Comparison of ENCODE assay signal across 2 cellular contexts in genomic region chr4:5857199-5857598, GRCh38.
TF ChIP-seq lines count a peak whose summit lies in the region.

No MANE protein-coding gene starts in this region.

TF ChIP-seq in HepG2, 621 proteins besides CTCF, POLR2A, EP300 and RAD21:
- TF ChIP-seq AFF4 (CRISPR knock-in tag; IDR thresholded peaks at IDR 0.05) (no peak), TRIM22 (IDR thresholded peaks at IDR 0.05) (0 out of 2 replicates have a peak, but pooled peaks have one; percentile 55), ATF7 (IDR thresholded peaks at IDR 0.05) (peak; percentile 100), ATF7 (CRISPR knock-in tag; IDR thresholded peaks at IDR 0.05) (no peak), NAIF1 (CRISPR knock-in tag; IDR thresholded peaks at IDR 0.05; ENCODE audit: borderline replicate concordance) (no peak), CREB1 (IDR thresholded peaks at IDR 0.05) (peak; percentile 97), CREB1 (CRISPR knock-in tag; IDR thresholded peaks at IDR 0.05) (no peak)

TF ChIP-seq in endothelial cell of umbilical vein, 7 proteins besides CTCF, POLR2A, EP300 and RAD21:
- TF ChIP-seq POLR2AphosphoS5 (IDR thresholded peaks at IDR 0.05; ENCODE audit: insufficient read depth, low read depth, low read length) = no peak
- peak; percentile 11 for TF ChIP-seq JUN (IDR thresholded peaks at IDR 0.05; ENCODE audit: borderline replicate concordance, insufficient read depth, insufficient read length, low read depth)
- TF ChIP-seq EZH2 (IDR thresholded peaks at IDR 0.05; ENCODE audit: borderline replicate concordance, low read depth, low read length, severe bottlenecking) = no peak
- no peak for TF ChIP-seq MYC (IDR thresholded peaks at IDR 0.05; ENCODE audit: low read depth, low read length)
- TF ChIP-seq GATA2 (IDR thresholded peaks at IDR 0.05; ENCODE audit: insufficient read depth, insufficient read length, low read depth, low read length) = no peak
- TF ChIP-seq FOS (IDR thresholded peaks at IDR 0.05; ENCODE audit: borderline replicate concordance, insufficient read depth, low read length) = no peak
- no peak for TF ChIP-seq MAX (IDR thresholded peaks at IDR 0.05; ENCODE audit: insufficient read depth, insufficient read length)
